ENCODE assay signal across 8 cellular contexts in the genomic region with DNA sequence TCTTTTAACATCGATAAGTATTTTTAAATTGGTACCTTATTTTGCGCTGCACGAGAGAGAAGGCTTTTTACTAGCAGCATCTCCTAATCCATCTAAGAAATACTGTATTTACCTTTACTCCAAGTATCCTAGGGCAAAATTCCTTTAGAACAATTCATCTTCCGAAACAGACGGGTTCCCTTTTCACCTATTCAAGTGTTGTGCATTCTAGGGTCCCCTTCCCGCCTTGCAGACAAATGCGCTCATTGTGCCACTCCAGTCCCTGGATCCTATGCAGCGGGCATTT. TPM values are rescaled to one million over a fixed set of nuclear protein-coding genes. Genes with fewer than 3 reads are reported as not detected.
A peak's percentile ranks its signal among the peaks of the same experiment; 100 is the strongest.
DNase-seq lines count a peak whose midpoint lies in the region; ATAC-seq and TF ChIP-seq lines count a peak whose summit lies in the region.

No MANE protein-coding gene starts in this region.

- H3K4me3 Mint-ChIP-seq in activated T-cell treated with anti-CD3 and anti-CD28 coated beads, Interleukin-2, amount 50 U/mL, for 4 hours: peak overlapping the region; percentile 80
- peak overlapping the region; percentile 82 for H3K4me3 Mint-ChIP-seq in activated naive CD8-positive, alpha-beta T cell treated with anti-CD3 and anti-CD28 coated beads, Interleukin-2, amount 50 U/mL, for 24 hours

- no peak for ATAC-seq in activated T-cell treated with anti-CD3 and anti-CD28 coated beads, Interleukin-2, amount 50 U/mL, for 4 hours
- no peak for ATAC-seq in activated naive CD8-positive, alpha-beta T cell treated with anti-CD3 and anti-CD28 coated beads, Interleukin-2, amount 50 U/mL, for 24 hours

- no peaks in the 10 kb centered on the region for H3K27me3 Mint-ChIP-seq in activated T-cell treated with anti-CD3 and anti-CD28 coated beads, Interleukin-2, amount 50 U/mL, for 4 hours (ENCODE audit: low read depth)
- no peaks in the 10 kb centered on the region for H3K27me3 Mint-ChIP-seq in activated naive CD8-positive, alpha-beta T cell treated with anti-CD3 and anti-CD28 coated beads, Interleukin-2, amount 50 U/mL, for 24 hours

- DNase-seq in activated T-cell treated with anti-CD3 and anti-CD28 coated beads, Interleukin-2, amount 50 U/mL, for 4 hours: no peak
- DNase-seq in activated T-cell treated with anti-CD3 and anti-CD28 coated beads for 4 hours: no peak
- no peak for DNase-seq in activated naive CD8-positive, alpha-beta T cell treated with anti-CD3 and anti-CD28 coated beads, Interleukin-2, amount 50 U/mL, for 24 hours
- no peak for DNase-seq in kidney epithelial cell (ENCODE audit: low read depth)
- no peak for DNase-seq in thyroid gland
- no peak for DNase-seq in nucleus accumbens (lab: John Stamatoyannopoulos, UW)
- DNase-seq in NCI-H128 (lab: John Stamatoyannopoulos, UW; ENCODE audit: unreplicated experiment): no peak
- DNase-seq in LoVo (ENCODE audit: low spot score): no peak

- no peaks in the 10 kb centered on the region for H3K27me3 ChIP-seq in kidney epithelial cell (ENCODE audit: control insufficient read depth, insufficient read depth, low read length)
- no peaks in the 10 kb centered on the region for H3K27me3 ChIP-seq in thyroid gland

- H3K4me1 Mint-ChIP-seq in activated T-cell treated with anti-CD3 and anti-CD28 coated beads, Interleukin-2, amount 50 U/mL, for 4 hours (ENCODE audit: low read depth): peaks cover 33% of the 10 kb centered on the region
- H3K4me1 Mint-ChIP-seq in activated naive CD8-positive, alpha-beta T cell treated with anti-CD3 and anti-CD28 coated beads, Interleukin-2, amount 50 U/mL, for 24 hours: peaks cover 39% of the 10 kb centered on the region

- 30% methylated on average over 8 of the region's 8 CpGs for WGBS in thyroid gland, 2 donors

- no peaks in the 10 kb centered on the region for H3K9me3 Mint-ChIP-seq in activated T-cell treated with anti-CD3 and anti-CD28 coated beads, Interleukin-2, amount 50 U/mL, for 4 hours
- H3K9me3 Mint-ChIP-seq in activated naive CD8-positive, alpha-beta T cell treated with anti-CD3 and anti-CD28 coated beads, Interleukin-2, amount 50 U/mL, for 24 hours: no peaks in the 10 kb centered on the region

- peaks cover 21 to 34% of the 10 kb centered on the region in 2 donors for H3K4me1 ChIP-seq in thyroid gland

- no peaks in the 10 kb centered on the region for H3K9me3 ChIP-seq in thyroid gland

- intact Hi-C loops in thyroid gland (cut with DNase I): loop anchor here (10.0 kb wide), 1 partner anchor 58 kb away; no protein-coding TSS in a partner anchor

- TF ChIP-seq POLR2A in thyroid gland (IDR thresholded peaks at IDR 0.05): no peak

- H3K36me3 Mint-ChIP-seq in activated T-cell treated with anti-CD3 and anti-CD28 coated beads, Interleukin-2, amount 50 U/mL, for 4 hours (ENCODE audit: insufficient read depth): peaks cover 9% of the 10 kb centered on the region
- H3K36me3 Mint-ChIP-seq in activated naive CD8-positive, alpha-beta T cell treated with anti-CD3 and anti-CD28 coated beads, Interleukin-2, amount 50 U/mL, for 24 hours (ENCODE audit: low read depth): peaks cover 16% of the 10 kb centered on the region

- H3K36me3 ChIP-seq in kidney epithelial cell (ENCODE audit: control insufficient read depth, insufficient read depth, low read length) (no peaks in the 10 kb centered on the region), thyroid gland (no peaks in the 10 kb centered on the region)

- peak overlapping the region; percentile 87 for H3K27ac Mint-ChIP-seq in activated naive CD8-positive, alpha-beta T cell treated with anti-CD3 and anti-CD28 coated beads, Interleukin-2, amount 50 U/mL, for 24 hours

- TF ChIP-seq CTCF in kidney epithelial cell (IDR thresholded peaks at IDR 0.05; ENCODE audit: insufficient read depth, low read length, poor library complexity, severe bottlenecking): no peak
- TF ChIP-seq CTCF in thyroid gland (IDR thresholded peaks at IDR 0.05): no peak

- H3K4me3 ChIP-seq in kidney epithelial cell (ENCODE audit: low read depth, low read length) (peak overlapping the region; percentile 94), thyroid gland (replicated peaks in 1 of 3) (peak overlapping the region; percentile 89 to 99 (median 98))

- peak overlapping the region in 2 of 3 donors; percentile 100 for H3K27ac ChIP-seq in thyroid gland

RNA-seq across cellular contexts. Expression of a gene that starts 0.7 kb away (rescaled TPM):
- 10 to 100 TPM; 39.1 to 43.4 (median 43.1) TPM for total RNA-seq in activated T-cell treated with anti-CD3 and anti-CD28 coated beads, Interleukin-2, amount 50 U/mL, for 4 hours
- total RNA-seq in kidney epithelial cell (40.9 and 41.1 TPM in 2 replicates), thyroid gland (10 to 100 TPM; 60.9 to 88.8 (median 65.1) TPM)
